In the genomic region with DNA sequence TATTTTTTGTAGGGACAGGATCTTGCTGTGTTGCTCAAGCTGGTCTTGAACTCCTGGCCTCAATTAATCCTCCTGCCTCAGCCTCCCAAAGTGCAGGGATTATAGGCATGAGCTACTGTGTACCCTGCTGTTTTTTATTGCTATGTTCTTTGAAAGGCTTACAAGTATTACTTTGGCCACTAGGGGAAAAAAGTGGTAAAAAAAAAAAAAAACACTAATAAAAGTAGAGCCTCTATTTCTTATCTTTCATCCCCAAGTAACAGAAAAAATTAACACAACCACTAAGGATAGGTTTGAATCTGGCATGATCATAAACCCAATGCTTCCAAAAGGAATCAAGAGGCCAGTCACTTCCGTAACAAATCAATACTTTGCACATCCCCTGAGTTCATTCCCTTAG, we compare ENCODE assay signal across 17 cellular contexts. TPM values are rescaled to one million over a fixed set of nuclear protein-coding genes. Genes with fewer than 3 reads are reported as not detected.
DNase-seq lines count a peak whose midpoint lies in the region; ATAC-seq and TF ChIP-seq lines count a peak whose summit lies in the region.
"Had no signal": no experiment of that assay in that cellular context is flagged by ENCODE, and none has a peak within 500 bp of the region (broad histone marks: within the 10 kb centered on the region; RNA-seq: fewer than 3 reads in every experiment).

No MANE protein-coding gene starts in this region.

- no peak overlapping the region for H2AFZ ChIP-seq in GM23338

- no peaks in the 10 kb centered on the region for H3F3A ChIP-seq in GM23338 (replicated peaks; ENCODE audit: low read depth)

- no peak overlapping the region for H3K4me3 Mint-ChIP-seq in GM23338
- H3K4me3 Mint-ChIP-seq in activated T-helper 17 cell treated with anti-CD3 and anti-CD28 coated beads, Interleukin-2, amount 50 U/mL, for 72 hours, result no peak overlapping the region
- H3K4me3 Mint-ChIP-seq: activated B cell treated with CpG ODN at 0.5 μM for 24 hours; brain; stimulated activated naive CD8-positive, alpha-beta T cell treated with anti-CD3 and anti-CD28 coated beads, Interleukin-15, Interleukin-2, amounts not matched to agents 100 ng/mL and 50 ng/mL, for 24 hours had no signal

- H3K4me2 ChIP-seq in GM23338, result no peak overlapping the region

- ATAC-seq in GM23338, result no peak
- no peak for ATAC-seq in activated T-helper 17 cell treated with anti-CD3 and anti-CD28 coated beads, Interleukin-2, amount 50 U/mL, for 72 hours (replicated peaks)

- DNase-seq in AG10803 (ENCODE audit: low read depth) (no peak), GM23338 (ENCODE audit: low spot score) (peak; percentile 11), kidney epithelial cell (ENCODE audit: low read depth) (no peak), globus pallidus (ENCODE audit: low spot score) (no peak), RPMI8226 (no peak), cerebellum (ENCODE audit: low spot score) (no peak), pons (ENCODE audit: low spot score) (no peak)
- DNase-seq: activated B cell treated with CpG ODN at 0.5 μM for 24 hours; C1 segment of cervical spinal cord; midbrain; NCI-H1417; NCI-H524; stimulated activated CD4-positive, alpha-beta T cell treated with anti-CD3 and anti-CD28 coated beads, Interleukin-4, amount 100 ng/mL, for 4 hours had no signal

- no peak overlapping the region for H3K27ac Mint-ChIP-seq in GM23338
- peak overlapping the region; percentile 20 for H3K27ac Mint-ChIP-seq in activated T-helper 17 cell treated with anti-CD3 and anti-CD28 coated beads, Interleukin-2, amount 50 U/mL, for 72 hours
- H3K27ac Mint-ChIP-seq: activated B cell treated with CpG ODN at 0.5 μM for 24 hours; brain; stimulated activated naive CD8-positive, alpha-beta T cell treated with anti-CD3 and anti-CD28 coated beads, Interleukin-15, Interleukin-2, amounts not matched to agents 100 ng/mL and 50 ng/mL, for 24 hours had no signal

- H3K4me3 ChIP-seq in AG10803 (ENCODE audit: low read length) (no peak overlapping the region), GM23338 (no peak overlapping the region), kidney epithelial cell (ENCODE audit: low read depth, low read length) (no peak overlapping the region)
- H3K4me3 ChIP-seq: SJSA1 had no signal

- H3K9me3 Mint-ChIP-seq in GM23338, result no peaks in the 10 kb centered on the region
- no peaks in the 10 kb centered on the region for H3K9me3 Mint-ChIP-seq in activated T-helper 17 cell treated with anti-CD3 and anti-CD28 coated beads, Interleukin-2, amount 50 U/mL, for 72 hours
- H3K9me3 Mint-ChIP-seq: activated B cell treated with CpG ODN at 0.5 μM for 24 hours; brain; stimulated activated naive CD8-positive, alpha-beta T cell treated with anti-CD3 and anti-CD28 coated beads, Interleukin-15, Interleukin-2, amounts not matched to agents 100 ng/mL and 50 ng/mL, for 24 hours had no signal

- no peak overlapping the region for H3K27ac ChIP-seq in GM23338 (ENCODE audit: low read depth)
- H3K27ac ChIP-seq: SJSA1 had no signal

- H3K79me2 ChIP-seq in GM23338 (replicated peaks; ENCODE audit: insufficient read depth), result peaks cover 43% of the 10 kb centered on the region

- H3K36me3 Mint-ChIP-seq in GM23338 (ENCODE audit: low read depth), result peaks cover 21% of the 10 kb centered on the region; the same call in 2 of the 3 replicates
- peaks cover 97% of the 10 kb centered on the region for H3K36me3 Mint-ChIP-seq in activated T-helper 17 cell treated with anti-CD3 and anti-CD28 coated beads, Interleukin-2, amount 50 U/mL, for 72 hours (ENCODE audit: low read depth)

- H3K4me1 ChIP-seq in GM23338 (ENCODE audit: insufficient read depth), result no peaks in the 10 kb centered on the region
- H3K4me1 ChIP-seq: SJSA1 had no signal

- H3K27me3 Mint-ChIP-seq in GM23338 (ENCODE audit: insufficient read depth, low read depth, poor library complexity), result no peaks in the 10 kb centered on the region
- H3K27me3 Mint-ChIP-seq in activated T-helper 17 cell treated with anti-CD3 and anti-CD28 coated beads, Interleukin-2, amount 50 U/mL, for 72 hours, result no peaks in the 10 kb centered on the region
- H3K27me3 Mint-ChIP-seq: activated B cell treated with CpG ODN at 0.5 μM for 24 hours; brain; stimulated activated naive CD8-positive, alpha-beta T cell treated with anti-CD3 and anti-CD28 coated beads, Interleukin-15, Interleukin-2, amounts not matched to agents 100 ng/mL and 50 ng/mL, for 24 hours had no signal

- H3K27me3 ChIP-seq in GM23338 (ENCODE audit: insufficient read depth) (no peaks in the 10 kb centered on the region), kidney epithelial cell (ENCODE audit: control insufficient read depth, insufficient read depth, low read length) (no peaks in the 10 kb centered on the region)
- H3K27me3 ChIP-seq: SJSA1 had no signal

- no peaks in the 10 kb centered on the region for H3K9me2 ChIP-seq in GM23338 (ENCODE audit: insufficient read depth)

- H4K20me1 ChIP-seq in GM23338 (replicated peaks; ENCODE audit: insufficient read depth), result peaks cover 21% of the 10 kb centered on the region; the same call in 1 of the 2 replicates

- no peaks in the 10 kb centered on the region for H3K4me1 Mint-ChIP-seq in GM23338
- no peaks in the 10 kb centered on the region for H3K4me1 Mint-ChIP-seq in activated T-helper 17 cell treated with anti-CD3 and anti-CD28 coated beads, Interleukin-2, amount 50 U/mL, for 72 hours
- H3K4me1 Mint-ChIP-seq: activated B cell treated with CpG ODN at 0.5 μM for 24 hours, brain had no signal

- peak; percentile 1; the same call in 1 of the 2 replicates for TF ChIP-seq CTCF in AG10803 (conservative IDR thresholded peaks at IDR 0.05; ENCODE audit: low read length)
- peak in 1 of 2 experiments; percentile 48; a peak in 2 of 4 replicates for TF ChIP-seq CTCF in GM23338 (conservative IDR thresholded peaks at IDR 0.05; ENCODE audit: low read depth in 2 of 2)
- TF ChIP-seq CTCF in kidney epithelial cell (IDR thresholded peaks at IDR 0.05; ENCODE audit: insufficient read depth, low read length, poor library complexity, severe bottlenecking), result peak; percentile 26

- peaks cover 20% of the 10 kb centered on the region for H3K36me3 ChIP-seq in GM23338 (ENCODE audit: insufficient read depth)
- no peaks in the 10 kb centered on the region for H3K36me3 ChIP-seq in kidney epithelial cell (ENCODE audit: control insufficient read depth, insufficient read depth, low read length)

TF ChIP-seq in GM23338, 12 proteins besides CTCF, POLR2A, EP300 and RAD21 (continues in another document):
- TF ChIP-seq EZH2 (IDR thresholded peaks at IDR 0.05; ENCODE audit: low read depth, unreplicated experiment) (no peak), REST (IDR thresholded peaks at IDR 0.05; ENCODE audit: unreplicated experiment) (no peak), JUNB (IDR thresholded peaks at IDR 0.05; ENCODE audit: unreplicated experiment) (no peak)

RNA-seq across cellular contexts. Expression of gene NOL10, which starts 11.6 kb away (rescaled TPM):
- 41.2 and 48.8 TPM in 2 replicates for total RNA-seq in GM23338 (2014; rRNA removed; shearing (Covaris generic))
- polyA plus RNA-seq in GM23338 (2016; fragmentation: Nextera tagmentation; extraction: Ambion mirVana), result 19.5 and 30.6 TPM in 2 replicates
- 10 to 100 TPM; 24.1 to 46.0 TPM for total RNA-seq in activated T-helper 17 cell treated with anti-CD3 and anti-CD28 coated beads, Interleukin-2, amount 50 U/mL, for 72 hours
- total RNA-seq in kidney epithelial cell, result 30.7 and 38.1 TPM in 2 replicates
- 32.3 TPM for total RNA-seq in cerebellum

RNA-seq across cellular contexts. Expression of gene ATP6V1C2, which starts 43.2 kb away (rescaled TPM):
- 0.14 and 0.35 TPM in 2 replicates for total RNA-seq in GM23338 (2014; rRNA removed; shearing (Covaris generic))
- 1.5 and 2.1 TPM in 2 replicates for polyA plus RNA-seq in GM23338 (2016; fragmentation: Nextera tagmentation; extraction: Ambion mirVana)
- not detected for total RNA-seq in activated T-helper 17 cell treated with anti-CD3 and anti-CD28 coated beads, Interleukin-2, amount 50 U/mL, for 72 hours
- total RNA-seq in kidney epithelial cell (0.04 TPM in 1 of 2 replicates, not detected in the other), cerebellum (1.5 TPM)
